In the genomic region with DNA sequence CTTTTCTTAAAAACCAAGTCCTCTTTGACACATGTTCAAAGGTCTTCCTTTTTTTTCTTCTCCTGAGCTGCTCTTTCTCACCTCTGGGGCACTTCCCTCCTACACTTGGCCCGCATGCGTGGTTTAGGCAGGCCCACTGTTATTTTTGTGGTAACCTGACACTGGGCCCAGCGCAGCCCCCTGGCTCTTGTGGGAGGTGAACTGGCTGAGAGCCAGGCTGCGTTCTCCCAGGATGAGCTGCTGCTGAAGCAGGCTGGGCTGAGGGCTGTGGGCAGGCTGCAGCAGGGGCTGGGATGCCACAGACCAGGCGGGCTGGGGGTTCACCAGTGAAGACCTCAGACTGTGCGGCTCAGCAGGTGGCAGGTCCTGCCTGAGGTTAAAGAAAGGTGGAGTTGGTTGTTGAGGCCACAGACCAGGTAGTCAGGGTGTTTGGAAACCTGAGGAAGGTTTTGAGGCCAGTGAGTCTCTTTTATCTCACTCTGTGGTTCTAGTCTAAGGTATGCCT, we compare ENCODE assay signal across 8 cellular contexts.
A peak's percentile ranks its signal among the peaks of the same experiment; 100 is the strongest.
DNase-seq lines count a peak whose midpoint lies in the region; ATAC-seq and TF ChIP-seq lines count a peak whose summit lies in the region.

No MANE protein-coding gene starts in this region.

- no peak overlapping the region for H3K27ac ChIP-seq in lung (ENCODE audit: low read depth in 1 of 2, low read length in 1 of 2)

- H3K27me3 ChIP-seq in lung (ENCODE audit: control insufficient read depth, insufficient read depth) = no peaks in the 10 kb centered on the region

- TF ChIP-seq CTCF in lung (IDR thresholded peaks at IDR 0.05; ENCODE audit: control extremely low read depth, extremely low read depth) = no peak

- 57 to 64% methylated on average over 6 of the region's 6 CpGs for WGBS in lung, 2 donors

- DNase-seq in DMS153 (lab: John Stamatoyannopoulos, UW) (peak; percentile 90), NCI-H2081 (lab: John Stamatoyannopoulos, UW) (peak; percentile 90 to 94), astrocyte of the hippocampus (ENCODE audit: low read depth, low spot score) (peak; percentile 97), lung (ENCODE audit: low spot score) (no peak), foreskin melanocyte (no peak), DMS114 treated with DMSO at 0.1 percent for 48 hours (lab: John Stamatoyannopoulos, UW; ENCODE audit: unreplicated experiment) (no peak)
- DNase-seq in activated CD8-positive, alpha-beta memory T cell treated with anti-CD3 and anti-CD28 coated beads for 24 hours = no peak

- H3K4me3 ChIP-seq in lung = no peak overlapping the region

- no peaks in the 10 kb centered on the region for H3K36me3 ChIP-seq in lung (ENCODE audit: control insufficient read depth in 2 of 2, insufficient read depth in 2 of 2, low read length in 2 of 2)

- H3K4me1 ChIP-seq in lung (ENCODE audit: control insufficient read depth in 2 of 2, insufficient read depth in 2 of 2, low read length in 2 of 2) = peaks cover 9 to 23% of the 10 kb centered on the region in 2 donors

- ATAC-seq in lung (ENCODE audit: insufficient read depth, low FRiP score) (peak; percentile 19), GM21825 (IDR thresholded peaks at IDR 0.05; ENCODE audit: unreplicated experiment) (no peak)

- H3K9me3 ChIP-seq in lung (ENCODE audit: control insufficient read depth in 2 of 2, insufficient read depth in 1 of 2, low read length in 1 of 2) = peaks cover 0 to 2% of the 10 kb centered on the region in 2 donors

Comparison
In these comparisons a context has a peak if more than half of its experiments do, and no peak if none do; other contexts are left out.
1. DNase-seq: peak in DMS153 (single experiment), NCI-H2081 (2 of 2) and astrocyte of the hippocampus (single experiment); none in lung (single experiment), foreskin melanocyte (single experiment), activated CD8-positive, alpha-beta memory T cell treated with anti-CD3 and anti-CD28 coated beads for 24 hours (single experiment) and DMS114 treated with DMSO at 0.1 percent for 48 hours (single experiment).